26 cellular contexts compared by ENCODE assay signal in genomic region chr7:119694506-119694905, GRCh38.
"Had no signal": no experiment of that assay in that cellular context is flagged by ENCODE, and none has a peak within 500 bp of the region (broad histone marks: within the 10 kb centered on the region; RNA-seq: fewer than 3 reads in every experiment).

No MANE protein-coding gene starts in this region.

- H3K27ac ChIP-seq: left ventricle myocardium inferior, ovary, right atrium auricular region, sigmoid colon, spleen, suprapubic skin, thoracic aorta, tibial artery, upper lobe of right lung had no signal

- H3K4me3 Mint-ChIP-seq: immature natural killer cell; mesothelial cell of epicardium; naive thymus-derived CD4-positive, alpha-beta T cell; natural killer cell treated with Interleukin-12 subunit alpha and Interleukin-12 subunit beta and Interleukin-15 and Interleukin-18, amount 100 ng/mL, for 72 hours; stimulated activated effector memory CD8-positive, alpha-beta T cell treated with anti-CD3 and anti-CD28 coated beads, Interleukin-12 subunit alpha, Interleukin-12 subunit beta, amount 100 ng/mL, for 72 hours; stimulated activated naive CD8-positive, alpha-beta T cell treated with anti-CD3 and anti-CD28 coated beads, Interleukin-15, Interleukin-2, amounts not matched to agents 100 ng/mL and 50 ng/mL, for 24 hours had no signal

- H3K27ac Mint-ChIP-seq: immature natural killer cell; mesothelial cell of epicardium; naive thymus-derived CD4-positive, alpha-beta T cell; natural killer cell treated with Interleukin-12 subunit alpha and Interleukin-12 subunit beta and Interleukin-15 and Interleukin-18, amount 100 ng/mL, for 72 hours; progenitor cell of endocrine pancreas; stimulated activated effector memory CD8-positive, alpha-beta T cell treated with anti-CD3 and anti-CD28 coated beads, Interleukin-12 subunit alpha, Interleukin-12 subunit beta, amount 100 ng/mL, for 72 hours; stimulated activated naive CD8-positive, alpha-beta T cell treated with anti-CD3 and anti-CD28 coated beads, Interleukin-15, Interleukin-2, amounts not matched to agents 100 ng/mL and 50 ng/mL, for 24 hours had no signal

- H3K27me3 ChIP-seq: ovary, right atrium auricular region, sigmoid colon, spleen, suprapubic skin, tibial artery, upper lobe of right lung had no signal

- H3K4me3 ChIP-seq: left ventricle myocardium inferior, lung, ovary, right atrium auricular region, sigmoid colon, spleen, suprapubic skin, thoracic aorta, tibial artery, upper lobe of right lung had no signal

- DNase-seq: hypothalamus; immature natural killer cell; kidney; left ventricle myocardium inferior; mesendoderm; naive thymus-derived CD4-positive, alpha-beta T cell; ovary; sigmoid colon; small intestine; spleen; stimulated activated CD4-positive, alpha-beta T cell treated with anti-CD3 and anti-CD28 coated beads, Interleukin-4, amount 100 ng/mL, for 24 hours; stimulated activated naive CD4-positive, alpha-beta T cell; tibial artery; trophoblast cell; upper lobe of right lung had no signal

- FAIRE-seq: islet of Langerhans, kidney, small intestine, urothelium cell line had no signal

- H3K4me1 ChIP-seq: left ventricle myocardium inferior, right atrium auricular region, sigmoid colon, spleen, suprapubic skin, tibial artery, upper lobe of right lung had no signal

- ATAC-seq: naive thymus-derived CD4-positive, alpha-beta T cell; natural killer cell treated with Interleukin-12 subunit alpha and Interleukin-12 subunit beta and Interleukin-15 and Interleukin-18, amount 100 ng/mL, for 72 hours; stimulated activated effector memory CD8-positive, alpha-beta T cell treated with anti-CD3 and anti-CD28 coated beads, Interleukin-12 subunit alpha, Interleukin-12 subunit beta, amount 100 ng/mL, for 72 hours; upper lobe of right lung had no signal

- H3K4me1 Mint-ChIP-seq: immature natural killer cell; mesothelial cell of epicardium; naive thymus-derived CD4-positive, alpha-beta T cell; stimulated activated effector memory CD8-positive, alpha-beta T cell treated with anti-CD3 and anti-CD28 coated beads, Interleukin-12 subunit alpha, Interleukin-12 subunit beta, amount 100 ng/mL, for 72 hours had no signal

- H3K36me3 Mint-ChIP-seq: immature natural killer cell; naive thymus-derived CD4-positive, alpha-beta T cell; stimulated activated effector memory CD8-positive, alpha-beta T cell treated with anti-CD3 and anti-CD28 coated beads, Interleukin-12 subunit alpha, Interleukin-12 subunit beta, amount 100 ng/mL, for 72 hours had no signal

- H3K9me3 ChIP-seq: ovary, right atrium auricular region, thoracic aorta, tibial artery, upper lobe of right lung had no signal

- H3K27me3 Mint-ChIP-seq: naive thymus-derived CD4-positive, alpha-beta T cell; natural killer cell treated with Interleukin-12 subunit alpha and Interleukin-12 subunit beta and Interleukin-15 and Interleukin-18, amount 100 ng/mL, for 72 hours; progenitor cell of endocrine pancreas; stimulated activated naive CD8-positive, alpha-beta T cell treated with anti-CD3 and anti-CD28 coated beads, Interleukin-15, Interleukin-2, amounts not matched to agents 100 ng/mL and 50 ng/mL, for 24 hours had no signal

- H3K36me3 ChIP-seq: left ventricle myocardium inferior, ovary, right atrium auricular region, sigmoid colon, spleen, suprapubic skin, thoracic aorta, tibial artery, upper lobe of right lung had no signal
